In the genomic region with DNA sequence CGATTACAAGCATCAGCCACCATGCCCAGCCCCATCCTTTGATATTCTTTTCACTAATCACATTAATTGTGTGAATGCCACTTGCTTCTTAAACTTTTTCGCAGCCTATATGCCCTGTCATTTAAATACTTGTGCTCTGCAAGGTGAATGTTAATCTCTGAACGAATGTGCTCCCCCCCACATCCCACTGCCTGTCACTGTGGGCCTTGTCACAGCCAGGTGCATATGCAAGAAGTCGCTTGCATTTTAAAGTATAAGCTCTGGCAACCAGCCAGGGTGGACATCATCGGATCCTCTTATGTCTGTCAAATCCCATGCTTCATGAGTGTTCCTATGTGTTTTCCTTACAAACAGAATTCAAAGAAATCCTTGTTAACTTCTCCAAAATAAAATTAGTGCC, we compare ENCODE assay signal across 29 cellular contexts.
"Had no signal": no experiment of that assay in that cellular context is flagged by ENCODE, and none has a peak within 500 bp of the region (broad histone marks: within the 10 kb centered on the region; RNA-seq: fewer than 3 reads in every experiment).

No MANE protein-coding gene starts in this region.

- H3K27me3 ChIP-seq: Peyer's patch, SJSA1 had no signal

- H3K36me3 ChIP-seq: Peyer's patch, SJSA1 had no signal

- H3K9me3 ChIP-seq: Peyer's patch, SJSA1, SK-N-SH had no signal

- H3K4me3 ChIP-seq: Peyer's patch, SJSA1 had no signal

- DNase-seq: Kasumi-1, KG1, MM.1S, MV-4-11, NCI-H1092, NCI-H1105, NCI-H1417 treated with DMSO at 0.1 percent for 48 hours, NCI-H1436 treated with DMSO at 0.1 percent for 48 hours, NCI-H1694 treated with DMSO at 0.1 percent for 48 hours, NCI-H187 treated with DMSO at 0.1 percent for 48 hours, NCI-H2029, NCI-H2081, NCI-H2171 treated with DMSO at 0.1 percent for 48 hours, NCI-H2227 treated with DMSO at 0.1 percent for 48 hours, NCI-H446, NCI-H510A treated with DMSO at 0.1 percent for 48 hours, NCI-H524 treated with DMSO at 0.1 percent for 48 hours, NCI-H526 treated with DMSO at 0.1 percent for 48 hours, NCI-H774, OCI-M1, PC-3, Peyer's patch, Right ventricle myocardium superior, RPMI8226, SHP77 treated with DMSO at 0.1 percent for 48 hours, SK-N-SH, SW 1271, T-helper 1 cell had no signal

- H3K27ac ChIP-seq: Peyer's patch, SJSA1 had no signal

- H3K4me1 ChIP-seq: Peyer's patch had no signal
